Comparison of ENCODE assay signal across 12 cellular contexts in genomic region chr19:11451942-11452813, GRCh38. TPM values are rescaled to one million over a fixed set of nuclear protein-coding genes. Genes with fewer than 3 reads are reported as not detected.
DNase-seq lines count a peak whose midpoint lies in the region; TF ChIP-seq lines count a peak whose summit lies in the region.
"Had no signal": no experiment of that assay in that cellular context is flagged by ENCODE, and none has a peak within 500 bp of the region (broad histone marks: within the 10 kb centered on the region; RNA-seq: fewer than 3 reads in every experiment).

No MANE protein-coding gene starts in this region.

- H4K5ac ChIP-seq in mesendoderm (ENCODE audit: low read length), result no peak overlapping the region

- no peak for TF ChIP-seq POLR2A in suprapubic skin (IDR thresholded peaks at IDR 0.05)
- no peak for TF ChIP-seq POLR2A in Peyer's patch (IDR thresholded peaks at IDR 0.05)
- TF ChIP-seq POLR2A in testis (IDR thresholded peaks at IDR 0.05), result no peak

- H3K79me2 ChIP-seq in mesendoderm (ENCODE audit: control insufficient read depth, insufficient read depth, low read length), result no peaks in the 10 kb centered on the region

- intact Hi-C loops in testis (cut with DNase I; ENCODE audit: low total_unique reads), result no loop called here

- H3K9me3 ChIP-seq in HUES48 (ENCODE audit: control insufficient read depth, insufficient read depth, low read length) (no peaks in the 10 kb centered on the region), suprapubic skin (no peaks in the 10 kb centered on the region), Peyer's patch (no peaks in the 10 kb centered on the region), testis (no peaks in the 10 kb centered on the region)

- no peak overlapping the region; the same call in 1 of the 2 replicates for H3K4me3 ChIP-seq in HUES48 (ENCODE audit: low read depth, low read length)
- H3K4me3 ChIP-seq in astrocyte of the cerebellum (ENCODE audit: low read depth, low read length), result no peak overlapping the region
- no peak overlapping the region for H3K4me3 ChIP-seq in mesendoderm (ENCODE audit: low read length)
- no peak overlapping the region for H3K4me3 ChIP-seq in suprapubic skin
- H3K4me3 ChIP-seq in Peyer's patch, result no peak overlapping the region
- H3K4me3 ChIP-seq in testis, result no peak overlapping the region

- H3K4ac ChIP-seq in mesendoderm (ENCODE audit: low read depth, low read length), result no peak overlapping the region

- H3K27me3 ChIP-seq in HUES48 (ENCODE audit: control insufficient read depth, insufficient read depth, low read length) (no peaks in the 10 kb centered on the region), mesendoderm (ENCODE audit: insufficient read depth, low read length, poor library complexity) (no peaks in the 10 kb centered on the region), suprapubic skin (no peaks in the 10 kb centered on the region), Peyer's patch (no peaks in the 10 kb centered on the region), testis (no peaks in the 10 kb centered on the region)

- H3K18ac ChIP-seq in mesendoderm (ENCODE audit: low read length), result peak overlapping the region; percentile 70

- no peak overlapping the region for H2BK15ac ChIP-seq in mesendoderm (replicated peaks; ENCODE audit: low read depth)

- peak; percentile 45 for DNase-seq in D341Med (ENCODE audit: low spot score)
- no peak for DNase-seq in astrocyte of the cerebellum (ENCODE audit: low read depth)
- no peak for DNase-seq in mesendoderm
- DNase-seq in suprapubic skin (ENCODE audit: low spot score in 2 of 2), result no peak
- no peak for DNase-seq in stimulated activated CD4-positive, alpha-beta T cell treated with anti-CD3 and anti-CD28 coated beads, Interleukin-15, amount 100 ng/mL, for 24 hours
- DNase-seq in Peyer's patch, result no peak
- no peak for DNase-seq in testis
- DNase-seq: activated CD4-positive, alpha-beta memory T cell treated with anti-CD3 and anti-CD28 coated beads for 36 hours; activated naive CD8-positive, alpha-beta T cell treated with anti-CD3 and anti-CD28 coated beads, Interleukin-2, amount 50 U/mL, for 24 hours; Right ventricle myocardium superior had no signal

- peak overlapping the region; percentile 47 for H3K27ac ChIP-seq in HUES48 (ENCODE audit: low read depth, low read length)
- H3K27ac ChIP-seq in mesendoderm (ENCODE audit: low read depth, low read length), result no peak overlapping the region
- no peak overlapping the region for H3K27ac ChIP-seq in suprapubic skin
- H3K27ac ChIP-seq in Peyer's patch, result no peak overlapping the region
- H3K27ac ChIP-seq in testis, result no peak overlapping the region

- no peak overlapping the region for H2AK5ac ChIP-seq in mesendoderm (ENCODE audit: low read length)

- no peak overlapping the region for H2BK5ac ChIP-seq in mesendoderm (ENCODE audit: low read length)

- in situ Hi-C loops in astrocyte of the cerebellum (cut with HindIII; ENCODE audit: low sequenced_read_pairs), result no loop called here

- peak overlapping the region; percentile 12 for H3K56ac ChIP-seq in mesendoderm (ENCODE audit: low read length)

- no peak overlapping the region for H2BK120ac ChIP-seq in mesendoderm (ENCODE audit: low read depth, low read length)

- TF ChIP-seq CTCF in astrocyte of the cerebellum (IDR thresholded peaks at IDR 0.05; ENCODE audit: low read depth, low read length, missing control alignments), result peak; percentile 14
- no peak for TF ChIP-seq CTCF in suprapubic skin (IDR thresholded peaks at IDR 0.05)
- TF ChIP-seq CTCF in Peyer's patch (IDR thresholded peaks at IDR 0.05), result no peak
- TF ChIP-seq CTCF in testis (IDR thresholded peaks at IDR 0.05), result no peak

- no peak overlapping the region for H3K23ac ChIP-seq in mesendoderm (ENCODE audit: low read length)

- no peak overlapping the region for H4K8ac ChIP-seq in mesendoderm (ENCODE audit: low read depth, low read length)

- no peak overlapping the region for H3K4me2 ChIP-seq in mesendoderm (ENCODE audit: low read length)

- H3K9ac ChIP-seq in HUES48 (ENCODE audit: low read depth, low read length) (0 out of 2 replicates have a peak overlapping the region, but pooled peaks have one; percentile 24), mesendoderm (ENCODE audit: low read length) (no peak overlapping the region)

- TF ChIP-seq EP300 in suprapubic skin (IDR thresholded peaks at IDR 0.05), result no peak

- H3K4me1 ChIP-seq in HUES48 (ENCODE audit: control insufficient read depth, insufficient read depth, low read length), result peaks cover 11% of the 10 kb centered on the region
- H3K4me1 ChIP-seq in mesendoderm (ENCODE audit: control insufficient read depth, low read depth, low read length), result no peaks in the 10 kb centered on the region
- H3K4me1 ChIP-seq in suprapubic skin, result no peaks in the 10 kb centered on the region
- no peaks in the 10 kb centered on the region for H3K4me1 ChIP-seq in Peyer's patch
- H3K4me1 ChIP-seq in testis, result no peaks in the 10 kb centered on the region

- no peaks in the 10 kb centered on the region for H3K79me1 ChIP-seq in mesendoderm (ENCODE audit: low read length)

- H3K36me3 ChIP-seq in HUES48 (ENCODE audit: control insufficient read depth, insufficient read depth, low read length), result peaks cover 30% of the 10 kb centered on the region
- no peaks in the 10 kb centered on the region for H3K36me3 ChIP-seq in mesendoderm (ENCODE audit: control insufficient read depth, insufficient read depth, low read length)
- H3K36me3 ChIP-seq in suprapubic skin, result peaks cover 39% of the 10 kb centered on the region
- peaks cover 0 to 34% (median 0%) of the 10 kb centered on the region in 3 donors for H3K36me3 ChIP-seq in Peyer's patch
- no peaks in the 10 kb centered on the region for H3K36me3 ChIP-seq in testis (ENCODE audit: low read depth, missing control alignments)

- WGBS in mesendoderm (ENCODE audit: extremely low coverage, insufficient coverage, low lambda C conversion rate), result no CpG with 5 or more reads among the region's 26 CpGs
- WGBS in suprapubic skin, result 50% methylated on average over 26 of the region's 26 CpGs
- WGBS in testis, 2 donors, result 37 to 45% methylated on average over 26 of the region's 26 CpGs

RNA-seq across cellular contexts. Expression of gene PRKCSH, which starts 16.7 kb away (rescaled TPM):
- 151 TPM for polyA plus RNA-seq in mesendoderm (2013, experiment 1 of 2)
- 140 TPM for polyA plus RNA-seq in mesendoderm (2013, experiment 2 of 2)
- total RNA-seq in suprapubic skin, result 100 to 1,000 TPM; 119 to 164 (median 124) TPM
- total RNA-seq in Peyer's patch, result 100 to 1,000 TPM; 161 to 239 (median 194) TPM
- total RNA-seq in testis, result 100 to 1,000 TPM; 214 to 256 TPM
- 266 TPM for polyA plus RNA-seq in testis (ENCODE audit: insufficient read depth, low read depth, low replicate concordance)

RNA-seq across cellular contexts. Expression of gene ODAD3, which starts 17.3 kb away (rescaled TPM):
- 0.44 TPM for polyA plus RNA-seq in mesendoderm (2013, experiment 1 of 2)
- polyA plus RNA-seq in mesendoderm (2013, experiment 2 of 2), result 0.32 TPM
- total RNA-seq in suprapubic skin (1 to 10 TPM in 1 of 4 donors, under 1 TPM in 2, not detected in 1; 0.23 to 1.0 (median 0.48) TPM), Peyer's patch (1 to 10 TPM in 1 of 4 donors, not detected in 3; 1.5 TPM), testis (10 to 100 TPM in 1 of 2 donors, 1 to 10 TPM in 1; 9.7 to 14.8 TPM)
- 18.3 TPM for polyA plus RNA-seq in testis (ENCODE audit: insufficient read depth, low read depth, low replicate concordance)

RNA-seq across cellular contexts. Expression of gene ELAVL3, which starts 28.7 kb away (rescaled TPM):
- 0.04 TPM for polyA plus RNA-seq in mesendoderm (2013, experiment 1 of 2)
- 0.06 TPM for polyA plus RNA-seq in mesendoderm (2013, experiment 2 of 2)
- total RNA-seq in suprapubic skin, result not detected
- total RNA-seq in Peyer's patch, result under 1 TPM in 1 of 4 donors, not detected in 3; 0.95 TPM
- total RNA-seq in testis, result 1 to 10 TPM; 6.1 to 7.5 TPM
- polyA plus RNA-seq in testis (ENCODE audit: insufficient read depth, low read depth, low replicate concordance), result 0.74 TPM
- total RNA-seq: activated CD4-positive, alpha-beta memory T cell treated with anti-CD3 and anti-CD28 coated beads for 36 hours had no signal
- polyA plus RNA-seq: CD14-positive monocyte had no signal

RNA-seq across cellular contexts. Expression of gene RGL3, which starts 33.1 kb away (rescaled TPM):
- polyA plus RNA-seq in mesendoderm (2013, experiment 1 of 2), result 10.4 TPM
- polyA plus RNA-seq in mesendoderm (2013, experiment 2 of 2), result 9.7 TPM
- total RNA-seq in suprapubic skin, result 1 to 10 TPM; 1.4 to 4.3 (median 3.5) TPM
- total RNA-seq in Peyer's patch, result 10 to 100 TPM in 1 of 4 donors, 1 to 10 TPM in 3; 2.5 to 51.2 (median 6.3) TPM
- 1 to 10 TPM; 3.1 to 3.6 TPM for total RNA-seq in testis
- polyA plus RNA-seq in testis (ENCODE audit: insufficient read depth, low read depth, low replicate concordance), result 5.5 TPM
- total RNA-seq: activated CD4-positive, alpha-beta memory T cell treated with anti-CD3 and anti-CD28 coated beads for 36 hours had no signal
- polyA plus RNA-seq: CD14-positive monocyte had no signal

RNA-seq across cellular contexts. Expression of gene ZNF653, which starts 53.5 kb away (rescaled TPM):
- polyA plus RNA-seq in mesendoderm (2013, experiment 1 of 2), result 5.3 TPM
- polyA plus RNA-seq in mesendoderm (2013, experiment 2 of 2), result 5.2 TPM
- total RNA-seq in suprapubic skin (10 to 100 TPM; 10.1 to 19.1 (median 11.8) TPM), Peyer's patch (10 to 100 TPM in 3 of 4 donors, 1 to 10 TPM in 1; 8.6 to 33.7 (median 23.3) TPM), testis (10 to 100 TPM; 36.8 to 53.3 TPM)
- 45.9 TPM for polyA plus RNA-seq in testis (ENCODE audit: insufficient read depth, low read depth, low replicate concordance)

Comparison
In these comparisons a context has a peak if more than half of its experiments do, and no peak if none do; other contexts are left out.
1. RNA of gene ODAD3, which starts 17.3 kb away (total RNA-seq): 9.7 to 14.8 TPM in testis; 1.5 TPM in Peyer's patch and 0.23 to 1.0 TPM in suprapubic skin; every median in the first group is over 4 times any median in the second.